In the genomic region with DNA sequence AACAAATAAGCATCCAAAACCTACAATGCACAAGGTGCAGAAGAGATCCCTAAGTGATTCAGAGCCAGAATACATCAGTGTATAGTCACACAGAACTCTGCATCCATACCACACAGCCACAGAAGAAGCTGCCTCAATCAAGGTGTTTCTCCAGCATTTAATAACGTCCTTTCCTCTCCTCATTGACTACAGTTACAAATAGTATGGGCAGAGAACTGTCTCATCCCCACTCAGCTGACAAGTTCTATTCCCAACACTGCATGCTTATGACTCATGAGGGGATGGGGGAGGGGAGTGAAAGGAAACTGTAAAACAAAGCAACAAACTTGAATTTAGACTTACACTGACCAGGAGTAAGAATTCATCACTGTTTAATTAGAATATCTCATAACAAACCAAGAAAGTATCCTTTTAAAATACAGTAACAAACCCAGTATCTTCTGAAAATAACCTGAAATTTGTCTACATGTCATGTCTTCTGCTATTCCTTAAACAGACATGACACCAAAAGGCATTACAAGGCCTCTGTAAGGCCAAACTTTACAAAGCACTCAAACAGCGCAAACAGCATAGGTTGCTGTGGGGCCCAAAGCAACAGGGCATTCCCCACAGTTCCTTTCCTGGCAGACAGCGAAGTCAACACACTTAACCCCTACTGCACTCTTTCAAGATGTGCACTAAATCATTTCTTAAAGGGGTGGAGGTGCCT, we compare ENCODE assay signal across 1 cellular context.
TF ChIP-seq lines count a peak whose summit lies in the region.

No MANE protein-coding gene starts in this region.

TF ChIP-seq in GM23338, 12 proteins besides CTCF, POLR2A, EP300 and RAD21 (continued from another document):
- no peak for TF ChIP-seq EZH2 (IDR thresholded peaks at IDR 0.05; ENCODE audit: low read depth, unreplicated experiment)
- no peak for TF ChIP-seq ZNF331 (CRISPR knock-in tag; IDR thresholded peaks at IDR 0.05; ENCODE audit: low read depth)
- TF ChIP-seq POLR2AphosphoS5 (IDR thresholded peaks at IDR 0.05; ENCODE audit: low read depth), result no peak
- TF ChIP-seq, protein P1, sequence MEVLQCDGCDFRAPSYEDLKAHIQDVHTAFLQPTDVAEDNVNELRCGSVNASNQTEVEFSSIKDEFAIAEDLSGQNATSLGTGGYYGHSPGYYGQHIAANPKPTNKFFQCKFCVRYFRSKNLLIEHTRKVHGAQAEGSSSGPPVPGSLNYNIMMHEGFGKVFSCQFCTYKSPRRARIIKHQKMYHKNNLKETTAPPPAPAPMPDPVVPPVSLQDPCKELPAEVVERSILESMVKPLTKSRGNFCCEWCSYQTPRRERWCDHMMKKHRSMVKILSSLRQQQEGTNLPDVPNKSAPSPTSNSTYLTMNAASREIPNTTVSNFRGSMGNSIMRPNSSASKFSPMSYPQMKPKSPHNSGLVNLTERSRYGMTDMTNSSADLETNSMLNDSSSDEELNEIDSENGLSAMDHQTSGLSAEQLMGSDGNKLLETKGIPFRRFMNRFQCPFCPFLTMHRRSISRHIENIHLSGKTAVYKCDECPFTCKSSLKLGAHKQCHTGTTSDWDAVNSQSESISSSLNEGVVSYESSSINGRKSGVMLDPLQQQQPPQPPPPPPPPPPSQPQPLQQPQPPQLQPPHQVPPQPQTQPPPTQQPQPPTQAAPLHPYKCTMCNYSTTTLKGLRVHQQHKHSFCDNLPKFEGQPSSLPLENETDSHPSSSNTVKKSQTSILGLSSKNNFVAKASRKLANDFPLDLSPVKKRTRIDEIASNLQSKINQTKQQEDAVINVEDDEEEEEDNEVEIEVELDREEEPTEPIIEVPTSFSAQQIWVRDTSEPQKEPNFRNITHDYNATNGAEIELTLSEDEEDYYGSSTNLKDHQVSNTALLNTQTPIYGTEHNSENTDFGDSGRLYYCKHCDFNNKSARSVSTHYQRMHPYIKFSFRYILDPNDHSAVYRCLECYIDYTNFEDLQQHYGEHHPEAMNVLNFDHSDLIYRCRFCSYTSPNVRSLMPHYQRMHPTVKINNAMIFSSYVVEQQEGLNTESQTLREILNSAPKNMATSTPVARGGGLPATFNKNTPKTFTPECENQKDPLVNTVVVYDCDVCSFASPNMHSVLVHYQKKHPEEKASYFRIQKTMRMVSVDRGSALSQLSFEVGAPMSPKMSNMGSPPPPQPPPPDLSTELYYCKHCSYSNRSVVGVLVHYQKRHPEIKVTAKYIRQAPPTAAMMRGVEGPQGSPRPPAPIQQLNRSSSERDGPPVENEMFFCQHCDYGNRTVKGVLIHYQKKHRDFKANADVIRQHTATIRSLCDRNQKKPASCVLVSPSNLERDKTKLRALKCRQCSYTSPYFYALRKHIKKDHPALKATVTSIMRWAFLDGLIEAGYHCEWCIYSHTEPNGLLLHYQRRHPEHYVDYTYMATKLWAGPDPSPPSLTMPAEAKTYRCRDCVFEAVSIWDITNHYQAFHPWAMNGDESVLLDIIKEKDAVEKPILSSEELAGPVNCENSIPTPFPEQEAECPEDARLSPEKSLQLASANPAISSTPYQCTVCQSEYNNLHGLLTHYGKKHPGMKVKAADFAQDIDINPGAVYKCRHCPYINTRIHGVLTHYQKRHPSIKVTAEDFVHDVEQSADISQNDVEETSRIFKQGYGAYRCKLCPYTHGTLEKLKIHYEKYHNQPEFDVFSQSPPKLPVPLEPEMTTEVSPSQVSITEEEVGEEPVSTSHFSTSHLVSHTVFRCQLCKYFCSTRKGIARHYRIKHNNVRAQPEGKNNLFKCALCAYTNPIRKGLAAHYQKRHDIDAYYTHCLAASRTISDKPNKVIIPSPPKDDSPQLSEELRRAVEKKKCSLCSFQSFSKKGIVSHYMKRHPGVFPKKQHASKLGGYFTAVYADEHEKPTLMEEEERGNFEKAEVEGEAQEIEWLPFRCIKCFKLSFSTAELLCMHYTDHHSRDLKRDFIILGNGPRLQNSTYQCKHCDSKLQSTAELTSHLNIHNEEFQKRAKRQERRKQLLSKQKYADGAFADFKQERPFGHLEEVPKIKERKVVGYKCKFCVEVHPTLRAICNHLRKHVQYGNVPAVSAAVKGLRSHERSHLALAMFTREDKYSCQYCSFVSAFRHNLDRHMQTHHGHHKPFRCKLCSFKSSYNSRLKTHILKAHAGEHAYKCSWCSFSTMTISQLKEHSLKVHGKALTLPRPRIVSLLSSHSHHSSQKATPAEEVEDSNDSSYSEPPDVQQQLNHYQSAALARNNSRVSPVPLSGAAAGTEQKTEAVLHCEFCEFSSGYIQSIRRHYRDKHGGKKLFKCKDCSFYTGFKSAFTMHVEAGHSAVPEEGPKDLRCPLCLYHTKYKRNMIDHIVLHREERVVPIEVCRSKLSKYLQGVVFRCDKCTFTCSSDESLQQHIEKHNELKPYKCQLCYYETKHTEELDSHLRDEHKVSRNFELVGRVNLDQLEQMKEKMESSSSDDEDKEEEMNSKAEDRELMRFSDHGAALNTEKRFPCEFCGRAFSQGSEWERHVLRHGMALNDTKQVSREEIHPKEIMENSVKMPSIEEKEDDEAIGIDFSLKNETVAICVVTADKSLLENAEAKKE (CRISPR knock-in tag; IDR thresholded peaks at IDR 0.05), result no peak
- no peak for TF ChIP-seq EZH2phosphoT487 (IDR thresholded peaks at IDR 0.05; ENCODE audit: unreplicated experiment)
- TF ChIP-seq NANOG (IDR thresholded peaks at IDR 0.05; ENCODE audit: borderline replicate concordance), result no peak
- TF ChIP-seq, protein P2, sequence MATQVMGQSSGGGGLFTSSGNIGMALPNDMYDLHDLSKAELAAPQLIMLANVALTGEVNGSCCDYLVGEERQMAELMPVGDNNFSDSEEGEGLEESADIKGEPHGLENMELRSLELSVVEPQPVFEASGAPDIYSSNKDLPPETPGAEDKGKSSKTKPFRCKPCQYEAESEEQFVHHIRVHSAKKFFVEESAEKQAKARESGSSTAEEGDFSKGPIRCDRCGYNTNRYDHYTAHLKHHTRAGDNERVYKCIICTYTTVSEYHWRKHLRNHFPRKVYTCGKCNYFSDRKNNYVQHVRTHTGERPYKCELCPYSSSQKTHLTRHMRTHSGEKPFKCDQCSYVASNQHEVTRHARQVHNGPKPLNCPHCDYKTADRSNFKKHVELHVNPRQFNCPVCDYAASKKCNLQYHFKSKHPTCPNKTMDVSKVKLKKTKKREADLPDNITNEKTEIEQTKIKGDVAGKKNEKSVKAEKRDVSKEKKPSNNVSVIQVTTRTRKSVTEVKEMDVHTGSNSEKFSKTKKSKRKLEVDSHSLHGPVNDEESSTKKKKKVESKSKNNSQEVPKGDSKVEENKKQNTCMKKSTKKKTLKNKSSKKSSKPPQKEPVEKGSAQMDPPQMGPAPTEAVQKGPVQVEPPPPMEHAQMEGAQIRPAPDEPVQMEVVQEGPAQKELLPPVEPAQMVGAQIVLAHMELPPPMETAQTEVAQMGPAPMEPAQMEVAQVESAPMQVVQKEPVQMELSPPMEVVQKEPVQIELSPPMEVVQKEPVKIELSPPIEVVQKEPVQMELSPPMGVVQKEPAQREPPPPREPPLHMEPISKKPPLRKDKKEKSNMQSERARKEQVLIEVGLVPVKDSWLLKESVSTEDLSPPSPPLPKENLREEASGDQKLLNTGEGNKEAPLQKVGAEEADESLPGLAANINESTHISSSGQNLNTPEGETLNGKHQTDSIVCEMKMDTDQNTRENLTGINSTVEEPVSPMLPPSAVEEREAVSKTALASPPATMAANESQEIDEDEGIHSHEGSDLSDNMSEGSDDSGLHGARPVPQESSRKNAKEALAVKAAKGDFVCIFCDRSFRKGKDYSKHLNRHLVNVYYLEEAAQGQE (IDR thresholded peaks at IDR 0.05; ENCODE audit: unreplicated experiment), result no peak
- TF ChIP-seq ZNF114 (CRISPR knock-in tag; IDR thresholded peaks at IDR 0.05), result no peak
TF ChIP-seq in GM23338: peak in this region for 0.
